ENCODE assay signal across 9 cellular contexts in the genomic region with DNA sequence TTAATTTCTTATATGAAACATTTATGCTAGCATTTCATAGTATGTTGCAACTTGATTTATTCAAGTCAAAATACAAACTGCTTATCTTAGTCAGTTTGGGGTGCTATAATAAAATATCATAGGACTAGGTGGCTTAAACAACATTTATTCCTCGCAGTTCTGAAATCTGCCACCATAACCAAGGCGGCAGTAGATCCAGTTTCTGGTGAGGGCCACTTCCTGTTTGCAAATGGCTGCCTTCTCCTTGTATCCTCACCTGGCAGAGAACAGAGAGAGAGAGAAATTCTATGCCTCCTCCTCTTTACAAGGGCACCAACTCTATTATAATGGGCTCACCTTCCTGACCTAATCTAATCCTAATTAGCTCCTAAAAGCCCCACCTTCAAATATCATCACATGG.
DNase-seq lines count a peak whose midpoint lies in the region; ATAC-seq and TF ChIP-seq lines count a peak whose summit lies in the region.
"Had no signal": no experiment of that assay in that cellular context is flagged by ENCODE, and none has a peak within 500 bp of the region (broad histone marks: within the 10 kb centered on the region; RNA-seq: fewer than 3 reads in every experiment).

No MANE protein-coding gene starts in this region.

- H3K79me2 ChIP-seq in GM23248 (ENCODE audit: insufficient read depth), result no peaks in the 10 kb centered on the region

- H3K9me3 ChIP-seq in GM23248 (ENCODE audit: low read depth), result no peaks in the 10 kb centered on the region
- H3K9me3 ChIP-seq in gastrocnemius medialis, result no peaks in the 10 kb centered on the region

- no peaks in the 10 kb centered on the region for H4K20me1 ChIP-seq in GM23248 (ENCODE audit: insufficient read depth)

- no peaks in the 10 kb centered on the region for H3K9me2 ChIP-seq in GM23248 (ENCODE audit: insufficient read depth)

- H3F3A ChIP-seq in GM23248 (ENCODE audit: insufficient read depth), result no peaks in the 10 kb centered on the region

- WGBS in GM23248 (ENCODE audit: low coverage in 1 of 2, low lambda C conversion rate in 2 of 2, missing lambda C conversion rate in 2 of 2), 2 experiments, result 94 to 98% methylated on average over 2 of the region's 2 CpGs

- H2AFZ ChIP-seq in GM23248, result peak overlapping the region; percentile 33; the same call in 1 of the 2 replicates

- H3K4me1 ChIP-seq in GM23248 (ENCODE audit: insufficient read depth) (no peaks in the 10 kb centered on the region), gastrocnemius medialis (peaks cover 0 to 7% of the 10 kb centered on the region in 2 donors)

- H3K36me3 ChIP-seq in GM23248 (ENCODE audit: low read depth) (no peaks in the 10 kb centered on the region), gastrocnemius medialis (no peaks in the 10 kb centered on the region)

- H3K27ac ChIP-seq in GM23248 (no peak overlapping the region), gastrocnemius medialis (no peak overlapping the region)

- H3K27me3 ChIP-seq in GM23248 (replicated peaks; ENCODE audit: insufficient read depth) (no peaks in the 10 kb centered on the region), gastrocnemius medialis (no peaks in the 10 kb centered on the region)

- no peak for ATAC-seq in gastrocnemius medialis
- no peak for ATAC-seq in left cardiac atrium
- no peak for ATAC-seq in HG02610 (IDR thresholded peaks at IDR 0.05; ENCODE audit: unreplicated experiment)

- DNase-seq in ELR (ENCODE audit: low read depth), result peak; percentile 43
- no peak for DNase-seq in GM23248
- peak; percentile 44 for DNase-seq in NB4 (ENCODE audit: low read depth)
- DNase-seq in erythroblast (lab: John Stamatoyannopoulos, UW), result peak; percentile 17 to 35
- DNase-seq in stimulated activated CD8-positive, alpha-beta memory T cell treated with anti-CD3 and anti-CD28 coated beads, Interleukin-4, amount 100 ng/mL, for 48 hours, result no peak
- no peak for DNase-seq in gastrocnemius medialis
- no peak for DNase-seq in left cardiac atrium
- DNase-seq: NCI-H1417 had no signal

- H3K4me3 ChIP-seq in GM23248, result no peak overlapping the region
- no peak overlapping the region for H3K4me3 ChIP-seq in NB4 (ENCODE audit: low read depth, low read length)
- H3K4me3 ChIP-seq in gastrocnemius medialis, result no peak overlapping the region

- H3K4me2 ChIP-seq in GM23248 (ENCODE audit: unreplicated experiment), result no peak overlapping the region

- intact Hi-C loops in gastrocnemius medialis (cut with DNase I; ENCODE audit: low total_unique reads), result no loop called here
- intact Hi-C loops in left cardiac atrium (cut with DNase I), result no loop called here

- TF ChIP-seq CTCF in NB4 (IDR thresholded peaks at IDR 0.05; ENCODE audit: low read depth, low read length) (no peak), gastrocnemius medialis (IDR thresholded peaks at IDR 0.05 in 4 of 5, conservative IDR thresholded peaks at IDR 0.05 in 1 of 5) (no peak)

- no peak overlapping the region for H3K9ac ChIP-seq in GM23248

- in situ Hi-C loops in GM23248 (cut with MboI), result no loop called here
- in situ Hi-C loops in gastrocnemius medialis (cut with MboI; ENCODE audit: low sequenced_read_pairs in 4 of 4), result no loop called here

- no peak for TF ChIP-seq POLR2A in NB4 (IDR thresholded peaks at IDR 0.05; ENCODE audit: extremely low read depth, insufficient read length)
- TF ChIP-seq POLR2A in erythroblast (IDR thresholded peaks at IDR 0.05; ENCODE audit: low read length), result no peak
- no peak for TF ChIP-seq POLR2A in gastrocnemius medialis (IDR thresholded peaks at IDR 0.05)

Comparison
In these comparisons a context has a peak if more than half of its experiments do, and no peak if none do; other contexts are left out.
1. DNase-seq: peak in ELR (single experiment), NB4 (single experiment) and erythroblast (2 of 2); none in GM23248 (single experiment), stimulated activated CD8-positive, alpha-beta memory T cell treated with anti-CD3 and anti-CD28 coated beads, Interleukin-4, amount 100 ng/mL, for 48 hours (single experiment), gastrocnemius medialis (0 of 2) and left cardiac atrium (single experiment).